18 cellular contexts compared by ENCODE assay signal in genomic region chr2:74488643-74489481, GRCh38. TPM values are rescaled to one million over a fixed set of nuclear protein-coding genes. Genes with fewer than 3 reads are reported as not detected.
DNase-seq lines count a peak whose midpoint lies in the region; TF ChIP-seq lines count a peak whose summit lies in the region.
"Had no signal": no experiment of that assay in that cellular context is flagged by ENCODE, and none has a peak within 500 bp of the region (broad histone marks: within the 10 kb centered on the region; RNA-seq: fewer than 3 reads in every experiment).

No MANE protein-coding gene starts in this region.

- DNase-seq in NCI-H82 treated with DMSO at 0.1 percent for 48 hours (lab: John Stamatoyannopoulos, UW; ENCODE audit: unreplicated experiment): peak; percentile 82
- DNase-seq in osteoblast (ENCODE audit: insufficient read length, low spot score, missing footprints): no peak
- DNase-seq in NCI-H2081 (lab: John Stamatoyannopoulos, UW): no peak
- DNase-seq in thyroid gland: no peak
- DNase-seq: activated CD4-positive, alpha-beta T cell treated with anti-CD3 and anti-CD28 coated beads for 4 hours; activated naive CD8-positive, alpha-beta T cell treated with anti-CD3 and anti-CD28 coated beads, Interleukin-2, amount 50 U/mL, for 24 hours; CD8-positive, alpha-beta memory T cell; cortex of kidney; DMS79; GOT3; heart left ventricle; immature natural killer cell; NCI-H1694; NCI-H748 treated with DMSO at 0.1 percent for 48 hours; Right ventricle myocardium superior; upper lobe of left lung had no signal

- H3K27ac ChIP-seq in duodenal mucosa (ENCODE audit: low read depth, low read length): no peak overlapping the region
- peak overlapping the region; percentile 23 for H3K27ac ChIP-seq in osteoblast (ENCODE audit: low read depth, low read length)
- H3K27ac ChIP-seq in thyroid gland: no peak overlapping the region
- H3K27ac ChIP-seq: heart left ventricle, upper lobe of left lung had no signal

- no peaks in the 10 kb centered on the region for H3K27me3 ChIP-seq in duodenal mucosa (ENCODE audit: control insufficient read depth in 1 of 2, insufficient read depth in 2 of 2, low read length in 2 of 2)
- no peaks in the 10 kb centered on the region for H3K27me3 ChIP-seq in osteoblast (ENCODE audit: insufficient read depth, low read length)
- H3K27me3 ChIP-seq in thyroid gland: no peaks in the 10 kb centered on the region
- H3K27me3 ChIP-seq: heart left ventricle, upper lobe of left lung had no signal

- H3K36me3 ChIP-seq in duodenal mucosa (ENCODE audit: control insufficient read depth in 1 of 2, insufficient read depth in 2 of 2, low read length in 2 of 2): peaks cover 30 to 64% of the 10 kb centered on the region in 2 donors
- H3K36me3 ChIP-seq in osteoblast (ENCODE audit: insufficient read depth, low read length): peaks cover 49% of the 10 kb centered on the region
- H3K36me3 ChIP-seq in thyroid gland: peaks cover 29 to 48% of the 10 kb centered on the region in 2 donors

- intact Hi-C loops in thyroid gland (cut with DNase I): no loop called here

- peaks cover 31% of the 10 kb centered on the region for H3K79me2 ChIP-seq in osteoblast (ENCODE audit: insufficient read depth, low read length)

- no peak for TF ChIP-seq CTCF in osteoblast (IDR thresholded peaks at IDR 0.05; ENCODE audit: extremely low read depth, low read depth, low read length)
- TF ChIP-seq CTCF in thyroid gland (IDR thresholded peaks at IDR 0.05): no peak

- no peaks in the 10 kb centered on the region for H4K20me1 ChIP-seq in osteoblast (ENCODE audit: insufficient read depth, low read length)

- peak overlapping the region; percentile 3 to 47 for H3K9ac ChIP-seq in duodenal mucosa (ENCODE audit: low read depth in 1 of 2, low read length in 2 of 2)

- H3K4me1 ChIP-seq in duodenal mucosa (ENCODE audit: control insufficient read depth in 1 of 2, insufficient read depth in 2 of 2, low read length in 2 of 2) (peaks cover 17 to 25% of the 10 kb centered on the region in 2 donors), osteoblast (ENCODE audit: insufficient read depth, low read length) (peaks cover 29% of the 10 kb centered on the region), thyroid gland (peaks cover under 1 to 4% of the 10 kb centered on the region in 2 donors)

- WGBS in thyroid gland, 2 donors: 88 to 91% methylated on average over 9 of the region's 9 CpGs

- no peak for TF ChIP-seq POLR2A in thyroid gland (IDR thresholded peaks at IDR 0.05)

- peak overlapping the region in 1 of 2 donors; percentile 28 for H3K4me3 ChIP-seq in duodenal mucosa (ENCODE audit: low read depth in 1 of 2, low read length in 2 of 2)
- no peak overlapping the region for H3K4me3 ChIP-seq in osteoblast (ENCODE audit: insufficient read depth, low read length)
- no peak overlapping the region for H3K4me3 ChIP-seq in thyroid gland (replicated peaks in 1 of 3)
- H3K4me3 ChIP-seq: heart left ventricle, upper lobe of left lung had no signal

- H3K9me3 ChIP-seq in duodenal mucosa (ENCODE audit: control insufficient read depth in 1 of 2, low read length in 2 of 2) (no peaks in the 10 kb centered on the region), osteoblast (ENCODE audit: low read depth, low read length) (no peaks in the 10 kb centered on the region), thyroid gland (no peaks in the 10 kb centered on the region)
- H3K9me3 ChIP-seq: heart left ventricle, upper lobe of left lung had no signal

- peak overlapping the region; percentile 41 for H3K4me2 ChIP-seq in osteoblast (ENCODE audit: insufficient read depth, low read length)

- H2AFZ ChIP-seq in osteoblast (ENCODE audit: low read length): no peak overlapping the region

RNA-seq across cellular contexts. Expression of gene TTC31, which starts 6.0 kb away (rescaled TPM):
- 17.0 and 18.3 TPM in 2 replicates for total RNA-seq in osteoblast
- 10 to 100 TPM; 18.9 to 38.0 (median 22.4) TPM for total RNA-seq in thyroid gland

RNA-seq across cellular contexts. Expression of gene CCDC142, which starts 6.1 kb away (rescaled TPM):
- total RNA-seq in osteoblast (32.4 and 32.6 TPM in 2 replicates), thyroid gland (10 to 100 TPM; 13.6 to 58.7 (median 31.3) TPM)

RNA-seq across cellular contexts. Expression of gene LBX2, which starts 10.5 kb away (rescaled TPM):
- total RNA-seq in osteoblast (4.1 and 5.4 TPM in 2 replicates), thyroid gland (1 to 10 TPM in 2 of 4 donors, under 1 TPM in 1, not detected in 1; 0.50 to 2.6 (median 1.9) TPM)
- total RNA-seq: OCI-LY7 had no signal

RNA-seq across cellular contexts. Expression of gene MRPL53, which starts 16.4 kb away (rescaled TPM):
- total RNA-seq in osteoblast: 18.0 and 23.5 TPM in 2 replicates
- total RNA-seq in thyroid gland: 10 to 100 TPM; 15.0 to 49.4 (median 40.9) TPM

RNA-seq across cellular contexts. Expression of gene PCGF1, which starts 18.6 kb away (rescaled TPM):
- total RNA-seq in osteoblast: 22.4 and 26.5 TPM in 2 replicates
- 10 to 100 TPM; 11.0 to 25.9 (median 17.1) TPM for total RNA-seq in thyroid gland
